Comparison of ENCODE assay signal across 11 cellular contexts in genomic region chr21:42299324-42300044, GRCh38. TPM values are rescaled to one million over a fixed set of nuclear protein-coding genes. Genes with fewer than 3 reads are reported as not detected.
DNase-seq lines count a peak whose midpoint lies in the region; ATAC-seq lines count a peak whose summit lies in the region.
"Had no signal": no experiment of that assay in that cellular context is flagged by ENCODE, and none has a peak within 500 bp of the region (broad histone marks: within the 10 kb centered on the region; RNA-seq: fewer than 3 reads in every experiment).

No MANE protein-coding gene starts in this region.

- no peak overlapping the region for H3K27ac Mint-ChIP-seq in activated CD4-positive, alpha-beta T cell treated with anti-CD3 and anti-CD28 coated beads, Interleukin-2, amount 10 ng/mL, durations not matched to agents 24 days and 14 days
- no peak overlapping the region for H3K27ac Mint-ChIP-seq in T-helper 2 cell treated with Interferon-gamma antibody and Interleukin-4, amounts not matched to agents 5 μg/mL and 100 μg/mL, for 36 hours

- peak; percentile 83 for DNase-seq in activated CD4-positive, alpha-beta T cell treated with anti-CD3 and anti-CD28 coated beads, Interleukin-2, amount 10 ng/mL, durations not matched to agents 24 days and 14 days
- no peak for DNase-seq in activated CD4-positive, alpha-beta T cell treated with anti-CD3 and anti-CD28 coated beads for 4 hours
- DNase-seq in T-helper 2 cell treated with Interferon-gamma antibody and Interleukin-4, amounts not matched to agents 5 μg/mL and 100 μg/mL, for 36 hours (ENCODE audit: low spot score) = peak; percentile 39
- DNase-seq in Right ventricle myocardium superior (peak; percentile 76), NCI-H524 treated with DMSO at 0.1 percent for 48 hours (lab: John Stamatoyannopoulos, UW) (no peak), HuH-7.5 (ENCODE audit: low spot score) (no peak)
- peak; percentile 50 for DNase-seq in stimulated activated CD8-positive, alpha-beta memory T cell treated with anti-CD3 and anti-CD28 coated beads, Interleukin-4, amount 100 ng/mL, for 48 hours
- DNase-seq: islet precursor cell, NCI-H1092, NCI-H774 had no signal

- peaks cover 12% of the 10 kb centered on the region for H3K4me1 Mint-ChIP-seq in activated CD4-positive, alpha-beta T cell treated with anti-CD3 and anti-CD28 coated beads, Interleukin-2, amount 10 ng/mL, durations not matched to agents 24 days and 14 days
- peaks cover 19% of the 10 kb centered on the region for H3K4me1 Mint-ChIP-seq in T-helper 2 cell treated with Interferon-gamma antibody and Interleukin-4, amounts not matched to agents 5 μg/mL and 100 μg/mL, for 36 hours (ENCODE audit: low read depth)

- intact Hi-C loops in activated CD4-positive, alpha-beta T cell treated with anti-CD3 and anti-CD28 coated beads, Interleukin-2, amount 10 ng/mL, durations not matched to agents 24 days and 14 days (cut with micrococcal nuclease) = no loop called here
- intact Hi-C loops in Right ventricle myocardium superior (cut with DNase I) = no loop called here

- peak; percentile 31 for ATAC-seq in Right ventricle myocardium superior (ENCODE audit: poor library complexity)
- no peak for ATAC-seq in GM18519 (IDR thresholded peaks at IDR 0.05; ENCODE audit: low FRiP score, unreplicated experiment)

- H3K9me3 Mint-ChIP-seq in activated CD4-positive, alpha-beta T cell treated with anti-CD3 and anti-CD28 coated beads, Interleukin-2, amount 10 ng/mL, durations not matched to agents 24 days and 14 days = no peaks in the 10 kb centered on the region
- H3K9me3 Mint-ChIP-seq in T-helper 2 cell treated with Interferon-gamma antibody and Interleukin-4, amounts not matched to agents 5 μg/mL and 100 μg/mL, for 36 hours = no peaks in the 10 kb centered on the region

- H3K36me3 Mint-ChIP-seq in activated CD4-positive, alpha-beta T cell treated with anti-CD3 and anti-CD28 coated beads, Interleukin-2, amount 10 ng/mL, durations not matched to agents 24 days and 14 days (ENCODE audit: low read depth) = peaks cover 11% of the 10 kb centered on the region
- peaks cover 6% of the 10 kb centered on the region for H3K36me3 Mint-ChIP-seq in T-helper 2 cell treated with Interferon-gamma antibody and Interleukin-4, amounts not matched to agents 5 μg/mL and 100 μg/mL, for 36 hours (ENCODE audit: low read depth)

- H3K4me3 Mint-ChIP-seq in activated CD4-positive, alpha-beta T cell treated with anti-CD3 and anti-CD28 coated beads, Interleukin-2, amount 10 ng/mL, durations not matched to agents 24 days and 14 days = no peak overlapping the region
- no peak overlapping the region for H3K4me3 Mint-ChIP-seq in T-helper 2 cell treated with Interferon-gamma antibody and Interleukin-4, amounts not matched to agents 5 μg/mL and 100 μg/mL, for 36 hours

- H3K27me3 Mint-ChIP-seq in activated CD4-positive, alpha-beta T cell treated with anti-CD3 and anti-CD28 coated beads, Interleukin-2, amount 10 ng/mL, durations not matched to agents 24 days and 14 days = no peaks in the 10 kb centered on the region
- no peaks in the 10 kb centered on the region for H3K27me3 Mint-ChIP-seq in T-helper 2 cell treated with Interferon-gamma antibody and Interleukin-4, amounts not matched to agents 5 μg/mL and 100 μg/mL, for 36 hours (ENCODE audit: low read depth)

RNA-seq across cellular contexts. Expression of gene TFF3, which starts 15.7 kb away (rescaled TPM):
- total RNA-seq in activated CD4-positive, alpha-beta T cell treated with anti-CD3 and anti-CD28 coated beads, Interleukin-2, amount 10 ng/mL, durations not matched to agents 24 days and 14 days = not detected in 2 replicates
- total RNA-seq in Right ventricle myocardium superior = 1.00 TPM

RNA-seq across cellular contexts. Expression of gene TFF2, which starts 51.3 kb away (rescaled TPM):
- not detected in 2 replicates for total RNA-seq in activated CD4-positive, alpha-beta T cell treated with anti-CD3 and anti-CD28 coated beads, Interleukin-2, amount 10 ng/mL, durations not matched to agents 24 days and 14 days
- total RNA-seq in Right ventricle myocardium superior = not detected

Comparison
In these comparisons a context has a peak if more than half of its experiments do, and no peak if none do; other contexts are left out.
1. DNase-seq: peak in activated CD4-positive, alpha-beta T cell treated with anti-CD3 and anti-CD28 coated beads, Interleukin-2, amount 10 ng/mL, durations not matched to agents 24 days and 14 days (single experiment), T-helper 2 cell treated with Interferon-gamma antibody and Interleukin-4, amounts not matched to agents 5 μg/mL and 100 μg/mL, for 36 hours (single experiment), Right ventricle myocardium superior (single experiment) and stimulated activated CD8-positive, alpha-beta memory T cell treated with anti-CD3 and anti-CD28 coated beads, Interleukin-4, amount 100 ng/mL, for 48 hours (single experiment); none in activated CD4-positive, alpha-beta T cell treated with anti-CD3 and anti-CD28 coated beads for 4 hours (0 of 2), NCI-H524 treated with DMSO at 0.1 percent for 48 hours (single experiment) and HuH-7.5 (single experiment).